ENCODE assay signal across 6 cellular contexts in genomic region chr2:91988754-91989153, GRCh38.
DNase-seq lines count a peak whose midpoint lies in the region; ATAC-seq, FAIRE-seq and TF ChIP-seq lines count a peak whose summit lies in the region.
"Not testable (repeated sequence)": the region's sequence is repeated elsewhere in the genome, so short reads cannot be mapped to it uniquely, and the experiment has no call there.

No MANE protein-coding gene starts in this region.

- not testable (repeated sequence) for H3K4me3 ChIP-seq in HepG2 (replicated peaks in 1 of 3; ENCODE audit: insufficient read depth in 1 of 3, low read depth in 2 of 3, low read length in 3 of 3); small intestine (ENCODE audit: low read depth in 1 of 2, low read length in 2 of 2)

- TF ChIP-seq EP300 in HepG2 (IDR thresholded peaks at IDR 0.05; ENCODE audit: low read depth in 2 of 2, low read length in 2 of 2); HepG2 (CRISPR knock-in tag; IDR thresholded peaks at IDR 0.05; ENCODE audit: borderline replicate concordance): not testable (repeated sequence)

- not testable (repeated sequence) for H3K79me2 ChIP-seq in HepG2 (ENCODE audit: insufficient read depth, low read length)

- BruUV-seq in HepG2 (replicated peaks; lab: Mats Ljungman, UMichigan) = not testable (repeated sequence)

- POLR2A ChIA-PET in HepG2 (lab: Yijun Ruan, JAX) = not testable (repeated sequence)

- not testable (repeated sequence) for H3K27me3 ChIP-seq in HepG2 (ENCODE audit: control insufficient read depth in 1 of 2, insufficient read depth in 2 of 2, low read length in 2 of 2); small intestine (ENCODE audit: control insufficient read depth in 2 of 2, insufficient read depth in 2 of 2, low read length in 2 of 2)

- TF ChIP-seq CTCF in HepG2 (CRISPR knock-in tag; IDR thresholded peaks at IDR 0.05) = not testable (repeated sequence)

- intact Hi-C loops in HepG2 (cut with micrococcal nuclease; ENCODE audit: unreplicated experiment) = not testable (repeated sequence)

- not testable (repeated sequence) for H3K4me1 ChIP-seq in HepG2 (ENCODE audit: insufficient read depth, low read length); small intestine (ENCODE audit: control insufficient read depth in 2 of 2, insufficient read depth in 1 of 2, low read depth in 1 of 2, low read length in 1 of 2)

- not testable (repeated sequence) for H2AFZ ChIP-seq in HepG2 (ENCODE audit: low read length)

- TF ChIP-seq RAD21 in HepG2 (CRISPR knock-in tag; IDR thresholded peaks at IDR 0.05) = not testable (repeated sequence)

- H3K27ac ChIP-seq in HepG2 (ENCODE audit: extremely low read length, insufficient read depth, low read length); small intestine (ENCODE audit: low read depth in 1 of 2, low read length in 1 of 2): not testable (repeated sequence)

- not testable (repeated sequence) for ATAC-seq in HepG2

- in situ Hi-C loops in HepG2 (cut with HindIII; ENCODE audit: extremely low pct_ligation_motif_present, low pct_unique_long_range_greater_than_20kb) = not testable (repeated sequence)

- not testable (repeated sequence) for DNase-seq in H54 (ENCODE audit: insufficient read length, low spot score); HepG2 (ENCODE audit: low spot score); small intestine

- FAIRE-seq in A204.1 (lab: Jason Lieb, UNC) = peak; percentile 89
- FAIRE-seq in H54 (lab: Jason Lieb, UNC) = peak; percentile 6
- peak; percentile 11 for FAIRE-seq in TTC549 (lab: Jason Lieb, UNC)
- FAIRE-seq in colon (lab: Jason Lieb, UNC) = peak; percentile 93
- FAIRE-seq in HepG2 (lab: Jason Lieb, UNC) = not testable (repeated sequence)
- peak; percentile 95 for FAIRE-seq in small intestine (lab: Jason Lieb, UNC)

- H3K4me2 ChIP-seq in HepG2 (ENCODE audit: low read depth, low read length) = not testable (repeated sequence)

- peaks cover 12% of the 10 kb centered on the region for H3K9me3 ChIP-seq in HepG2 (ENCODE audit: low read length)
- not testable (repeated sequence) for H3K9me3 ChIP-seq in small intestine (ENCODE audit: control insufficient read depth, low read depth)

- not testable (repeated sequence) for H3K36me3 ChIP-seq in HepG2 (replicated peaks in 1 of 2; ENCODE audit: control insufficient read depth in 1 of 2, insufficient read depth in 2 of 2, low read length in 2 of 2); small intestine (ENCODE audit: control insufficient read depth in 2 of 2, insufficient read depth in 2 of 2, low read length in 2 of 2)

- not testable (repeated sequence) for H4K20me1 ChIP-seq in HepG2 (ENCODE audit: insufficient read depth, low read length)

- CTCF ChIA-PET in HepG2 (lab: Yijun Ruan, JAX; ENCODE audit: low intra/inter-chr PET ratio, low total read pairs) = not testable (repeated sequence)

- H3K9ac ChIP-seq in HepG2 (ENCODE audit: insufficient read depth, low read depth, low read length) = not testable (repeated sequence)

- not testable (repeated sequence) for TF ChIP-seq POLR2A in H54 (IDR thresholded peaks at IDR 0.05; ENCODE audit: low read depth, low read length); HepG2 (IDR thresholded peaks at IDR 0.05; ENCODE audit: insufficient read depth in 1 of 2, low read depth in 2 of 2, low read length in 2 of 2)

TF ChIP-seq in HepG2, 621 proteins besides CTCF, POLR2A, EP300 and RAD21:
- peak; percentile 27 for TF ChIP-seq CEBPB (IDR thresholded peaks at IDR 0.05; ENCODE audit: borderline replicate concordance, low read depth, low read length)
- TF ChIP-seq ATF7 (IDR thresholded peaks at IDR 0.05) = peak; percentile 93
- TF ChIP-seq ATF7 (CRISPR knock-in tag; IDR thresholded peaks at IDR 0.05) = not testable (repeated sequence)
- TF ChIP-seq ATM (IDR thresholded peaks at IDR 0.05; ENCODE audit: borderline replicate concordance) = 0 out of 2 replicates have a peak, but pooled peaks have one; percentile 3
- peak; percentile 7; the same call in 1 of the 2 replicates for TF ChIP-seq TRIM22 (IDR thresholded peaks at IDR 0.05)
